1 cellular context compared by ENCODE assay signal in genomic region chr11:13963169-13963948, GRCh38.
TF ChIP-seq lines count a peak whose summit lies in the region.

No MANE protein-coding gene starts in this region.

TF ChIP-seq in HepG2, 621 proteins besides CTCF, POLR2A, EP300 and RAD21 (continued from another document):
- TF ChIP-seq BCLAF1 (IDR thresholded peaks at IDR 0.05) (no peak), IKZF5 (CRISPR knock-in tag; IDR thresholded peaks at IDR 0.05) (no peak), KAT2B (IDR thresholded peaks at IDR 0.05; ENCODE audit: borderline replicate concordance, low read depth, low read length) (no peak), ZNF432 (CRISPR knock-in tag; IDR thresholded peaks at IDR 0.05; ENCODE audit: borderline replicate concordance) (no peak), TRIM22 (IDR thresholded peaks at IDR 0.05) (no peak)
